1 cellular context compared by ENCODE assay signal in the genomic region with DNA sequence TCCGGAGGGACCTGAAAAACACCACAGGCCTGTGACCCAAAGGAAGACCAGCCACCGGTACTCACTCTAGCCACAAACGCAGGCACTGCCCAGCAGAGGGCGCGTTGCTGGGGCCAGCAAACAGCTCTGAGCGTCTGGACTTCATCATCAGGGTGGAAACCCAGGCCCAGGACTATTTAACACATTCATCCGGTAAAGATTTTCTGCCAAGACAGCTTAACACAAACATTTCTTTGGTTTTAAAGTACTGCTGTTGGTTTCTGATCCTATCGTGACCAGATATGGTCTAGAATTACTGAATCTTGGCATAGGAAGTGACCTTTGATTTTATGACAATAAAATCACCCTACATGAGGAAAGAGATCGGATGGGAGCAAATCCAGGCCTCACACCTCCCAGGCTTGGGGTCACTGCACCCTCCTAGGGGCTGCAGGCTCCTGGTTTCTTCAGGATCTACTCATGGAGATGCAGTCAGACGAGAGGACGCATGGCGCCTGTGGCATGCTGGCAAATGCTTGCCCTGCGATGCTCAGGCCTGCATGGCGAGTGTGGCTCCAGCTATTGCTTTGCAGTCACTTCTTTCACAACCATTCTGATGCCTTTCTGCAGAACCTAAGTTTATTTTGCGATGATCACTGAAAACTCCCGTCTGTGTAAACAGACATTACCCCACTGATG.
TF ChIP-seq lines count a peak whose summit lies in the region.

No MANE protein-coding gene starts in this region.

TF ChIP-seq in GM23338, 12 proteins besides CTCF, POLR2A, EP300 and RAD21 (continued from another document):
- TF ChIP-seq CREB1 (CRISPR knock-in tag; IDR thresholded peaks at IDR 0.05; ENCODE audit: low read depth) (no peak), ZNF114 (CRISPR knock-in tag; IDR thresholded peaks at IDR 0.05) (no peak), NANOG (IDR thresholded peaks at IDR 0.05; ENCODE audit: borderline replicate concordance) (no peak)
